In genomic region chr3:77392181-77392580, GRCh38 we compare ENCODE assay signal across 22 cellular contexts.
"Had no signal": no experiment of that assay in that cellular context is flagged by ENCODE, and none has a peak within 500 bp of the region (broad histone marks: within the 10 kb centered on the region; RNA-seq: fewer than 3 reads in every experiment).

No MANE protein-coding gene starts in this region.

- H3K4me1 Mint-ChIP-seq: naive B cell; stimulated activated effector memory CD8-positive, alpha-beta T cell treated with anti-CD3 and anti-CD28 coated beads, Interleukin-12 subunit alpha, Interleukin-12 subunit beta, amount 100 ng/mL, for 72 hours had no signal

- H3K9me3 Mint-ChIP-seq: neural crest cell, type B pancreatic cell had no signal

- H3K4me3 ChIP-seq: esophagus squamous epithelium, hepatocyte, psoas muscle, smooth muscle cell, suprapubic skin, thyroid gland had no signal

- H3K27ac ChIP-seq: esophagus squamous epithelium, foreskin keratinocyte, hepatocyte, parathyroid adenoma, psoas muscle, suprapubic skin, thyroid gland had no signal

- H3K27ac Mint-ChIP-seq: effector memory CD8-positive, alpha-beta T cell; naive B cell; stimulated activated effector memory CD8-positive, alpha-beta T cell treated with anti-CD3 and anti-CD28 coated beads, Interleukin-12 subunit alpha, Interleukin-12 subunit beta, amount 100 ng/mL, for 72 hours; type B pancreatic cell had no signal

- H3K4me2 ChIP-seq: hepatocyte, smooth muscle cell had no signal

- H3K4me1 ChIP-seq: esophagus squamous epithelium, foreskin keratinocyte, parathyroid adenoma, psoas muscle, suprapubic skin, thyroid gland had no signal

- H3K36me3 Mint-ChIP-seq: naive B cell; stimulated activated effector memory CD8-positive, alpha-beta T cell treated with anti-CD3 and anti-CD28 coated beads, Interleukin-12 subunit alpha, Interleukin-12 subunit beta, amount 100 ng/mL, for 72 hours; type B pancreatic cell had no signal

- H3K9me3 ChIP-seq: esophagus squamous epithelium, psoas muscle, suprapubic skin, thyroid gland had no signal

- H3K36me3 ChIP-seq: esophagus squamous epithelium, suprapubic skin, thyroid gland had no signal

- H3K4me3 Mint-ChIP-seq: effector memory CD8-positive, alpha-beta T cell; naive B cell; neural crest cell; stimulated activated effector memory CD8-positive, alpha-beta T cell treated with anti-CD3 and anti-CD28 coated beads, Interleukin-12 subunit alpha, Interleukin-12 subunit beta, amount 100 ng/mL, for 72 hours; type B pancreatic cell had no signal

- H3K27me3 ChIP-seq: esophagus squamous epithelium, foreskin keratinocyte, hepatocyte, suprapubic skin, thyroid gland had no signal

- DNase-seq: effector memory CD8-positive, alpha-beta T cell; esophagus squamous epithelium; foreskin keratinocyte; head of caudate nucleus; kidney; left cardiac atrium; mesendoderm; naive B cell; occipital lobe; psoas muscle; right cardiac atrium; stimulated activated CD4-positive, alpha-beta T cell treated with anti-CD3 and anti-CD28 coated beads, Interleukin-4, amount 100 ng/mL, for 1 hour; stimulated activated CD8-positive, alpha-beta memory T cell treated with anti-CD3 and anti-CD28 coated beads, Interleukin-4, amount 100 ng/mL, for 48 hours; stimulated activated naive CD8-positive, alpha-beta T cell treated with anti-CD3 and anti-CD28 coated beads, Interleukin-15, Interleukin-2, amounts not matched to agents 100 U/mL and 50 U/mL, for 24 hours; thyroid gland had no signal

- H3K9ac ChIP-seq: parathyroid adenoma had no signal

- H3K27me3 Mint-ChIP-seq: effector memory CD8-positive, alpha-beta T cell; naive B cell; type B pancreatic cell had no signal

- H2AFZ ChIP-seq: hepatocyte, parathyroid adenoma had no signal

- H3K79me2 ChIP-seq: hepatocyte, parathyroid adenoma had no signal
